In the genomic region with DNA sequence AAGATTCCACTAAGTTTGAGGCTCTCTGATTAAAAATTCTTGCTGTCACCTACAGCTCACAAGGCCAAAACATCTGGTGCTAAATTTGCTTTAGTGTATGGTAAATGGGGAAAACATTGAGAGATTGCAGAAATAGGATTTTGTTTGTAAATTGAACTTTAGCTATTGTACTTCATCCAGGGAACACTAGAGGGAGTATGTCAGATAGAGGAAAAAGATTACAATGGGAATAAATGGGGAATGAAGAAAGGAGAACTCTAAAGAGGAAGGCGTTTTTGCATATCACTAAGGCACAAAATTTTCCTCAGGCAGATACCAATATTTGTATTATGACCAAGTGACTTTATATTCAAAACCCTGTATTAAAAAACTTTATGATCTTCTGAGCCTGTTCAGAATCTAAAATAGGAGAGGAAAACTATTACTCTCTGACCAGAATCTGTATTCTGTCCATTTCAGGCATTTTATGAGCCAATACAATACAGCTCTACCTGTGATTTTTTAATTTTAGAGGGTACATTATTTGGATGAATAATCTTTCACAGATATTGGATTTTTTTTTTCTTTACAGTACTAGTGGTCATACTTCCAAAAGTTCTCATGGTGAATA, we compare ENCODE assay signal across 8 cellular contexts.
DNase-seq lines count a peak whose midpoint lies in the region; ATAC-seq and TF ChIP-seq lines count a peak whose summit lies in the region.

No MANE protein-coding gene starts in this region.

- no peak overlapping the region for H3K4me3 ChIP-seq in choroid plexus epithelial cell (ENCODE audit: low read depth, low read length)

- DNase-seq in SIG-M5 treated with dmso at 0.1 percent for 504 hours (lab: John Stamatoyannopoulos, UW; ENCODE audit: unreplicated experiment) (peak; percentile 83), SIG-M5 (lab: John Stamatoyannopoulos, UW) (no peak), NCI-H345 treated with DMSO at 0.1 percent for 48 hours (lab: John Stamatoyannopoulos, UW; ENCODE audit: unreplicated experiment) (peak; percentile 24), choroid plexus epithelial cell (ENCODE audit: low read depth) (peak; percentile 66), midbrain (lab: John Stamatoyannopoulos, UW) (peak; percentile 41), NCI-H524 treated with DMSO at 0.1 percent for 48 hours (lab: John Stamatoyannopoulos, UW) (no peak), SHP77 (lab: John Stamatoyannopoulos, UW) (no peak)

- peak; percentile 70 for TF ChIP-seq CTCF in choroid plexus epithelial cell (conservative IDR thresholded peaks at IDR 0.05; ENCODE audit: low read depth, low read length)

- ATAC-seq in GM21786 (IDR thresholded peaks at IDR 0.05; ENCODE audit: unreplicated experiment): no peak

Comparison
In these comparisons a context has a peak if more than half of its experiments do, and no peak if none do; other contexts are left out.
1. DNase-seq: peak in SIG-M5 treated with dmso at 0.1 percent for 504 hours (single experiment), NCI-H345 treated with DMSO at 0.1 percent for 48 hours (single experiment), choroid plexus epithelial cell (single experiment) and midbrain (single experiment); none in SIG-M5 (single experiment), NCI-H524 treated with DMSO at 0.1 percent for 48 hours (single experiment) and SHP77 (0 of 2).